In the genomic region with DNA sequence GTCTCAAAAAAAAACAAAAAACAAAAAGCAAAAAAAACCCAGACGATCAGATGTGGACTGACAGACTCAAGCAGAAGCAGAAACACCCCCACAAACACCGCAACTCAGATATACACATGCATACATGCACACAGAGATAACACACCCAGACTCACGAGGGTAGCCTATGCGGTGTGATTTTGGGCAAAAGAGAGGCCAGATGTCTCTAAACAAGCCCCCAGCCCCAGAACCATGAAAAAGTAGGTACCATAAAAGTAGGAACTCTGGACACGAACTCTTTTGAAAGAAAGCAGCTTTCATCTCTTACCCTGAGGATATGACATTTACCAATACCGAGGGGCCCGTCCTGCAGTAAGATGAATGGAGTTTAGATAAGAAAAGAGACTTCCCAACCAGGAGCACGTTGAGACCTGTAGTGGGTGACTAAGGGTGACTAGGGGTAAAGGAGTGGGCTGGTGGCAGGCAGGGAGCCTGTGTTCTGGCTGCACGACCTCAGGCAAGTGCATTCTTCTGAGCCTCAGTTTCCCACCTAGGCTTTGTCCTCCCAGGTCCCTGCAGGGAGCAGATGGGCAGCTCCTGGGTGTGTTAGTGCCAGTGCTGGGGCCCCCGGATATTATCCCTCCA, we compare ENCODE assay signal across 11 cellular contexts. TPM values are rescaled to one million over a fixed set of nuclear protein-coding genes. Genes with fewer than 3 reads are reported as not detected.
DNase-seq lines count a peak whose midpoint lies in the region; ATAC-seq, FAIRE-seq and TF ChIP-seq lines count a peak whose summit lies in the region.
"Had no signal": no experiment of that assay in that cellular context is flagged by ENCODE, and none has a peak within 500 bp of the region (broad histone marks: within the 10 kb centered on the region; RNA-seq: fewer than 3 reads in every experiment).

No MANE protein-coding gene starts in this region.

- H3K9me3 ChIP-seq in gastroesophageal sphincter: no peaks in the 10 kb centered on the region
- no peaks in the 10 kb centered on the region for H3K9me3 ChIP-seq in gastrocnemius medialis

- ATAC-seq in gastroesophageal sphincter: no peak
- no peak for ATAC-seq in gastrocnemius medialis

- H3K36me3 ChIP-seq in gastroesophageal sphincter (no peaks in the 10 kb centered on the region), gastrocnemius medialis (no peaks in the 10 kb centered on the region)

- H3K27ac ChIP-seq in gastroesophageal sphincter: peak overlapping the region; percentile 0 to 97 (median 93)
- peak overlapping the region; percentile 1 to 83 (median 76) for H3K27ac ChIP-seq in gastrocnemius medialis
- H3K27ac ChIP-seq: C4-2B had no signal

- H3K4me1 ChIP-seq in gastroesophageal sphincter (peaks cover 0 to 64% (median 16%) of the 10 kb centered on the region in 3 donors), gastrocnemius medialis (peaks cover 0 to 10% of the 10 kb centered on the region in 2 donors)

- TF ChIP-seq EP300 in gastroesophageal sphincter (IDR thresholded peaks at IDR 0.05): no peak

- H3K4me3 ChIP-seq in gastroesophageal sphincter (no peak overlapping the region), gastrocnemius medialis (peak overlapping the region in 1 of 4 donors; percentile 67)

- DNase-seq in ELR (ENCODE audit: low read depth) (peak; percentile 60), SW480 (ENCODE audit: low spot score) (peak; percentile 75), gastrocnemius medialis (no peak), cerebellar cortex (ENCODE audit: low spot score) (no peak), retina (no peak), ecto neural progenitor cell (ENCODE audit: low spot score) (no peak), frontal cortex (ENCODE audit: low spot score in 2 of 2) (no peak)
- DNase-seq: activated B cell treated with CpG ODN at 0.5 μM for 24 hours, NCI-H2081 had no signal

- in situ Hi-C loops in gastrocnemius medialis (cut with MboI; ENCODE audit: low sequenced_read_pairs in 4 of 4): loop anchor here in 2 of 4 donors (25.0 kb wide), 1 partner anchor 212 kb away; no protein-coding TSS in a partner anchor

- H3K27me3 ChIP-seq in gastroesophageal sphincter (no peaks in the 10 kb centered on the region), gastrocnemius medialis (no peaks in the 10 kb centered on the region)

- WGBS in gastroesophageal sphincter (ENCODE audit: low coverage in 1 of 2), 2 donors: 33 to 47% methylated on average over 8 to 9 of the region's 10 CpGs

- no peak for TF ChIP-seq POLR2A in gastroesophageal sphincter (IDR thresholded peaks at IDR 0.05)
- TF ChIP-seq POLR2A in gastrocnemius medialis (IDR thresholded peaks at IDR 0.05): no peak

- TF ChIP-seq CTCF in gastroesophageal sphincter (IDR thresholded peaks at IDR 0.05) (no peak), gastrocnemius medialis (IDR thresholded peaks at IDR 0.05 in 4 of 5, conservative IDR thresholded peaks at IDR 0.05 in 1 of 5) (no peak)

- FAIRE-seq in frontal cortex (lab: Jason Lieb, UNC): no peak

- intact Hi-C loops in gastrocnemius medialis (cut with DNase I; ENCODE audit: low total_unique reads): no loop called here

RNA-seq across cellular contexts. Expression of a gene that starts 1.5 kb away (rescaled TPM):
- 100 to 1,000 TPM; 152 to 368 (median 248) TPM for total RNA-seq in gastroesophageal sphincter
- total RNA-seq in gastrocnemius medialis: 100 to 1,000 TPM in 2 of 4 donors, 10 to 100 TPM in 2; 50.3 to 120 (median 105) TPM
- 1.2 TPM for total RNA-seq in frontal cortex
- total RNA-seq: activated B cell treated with CpG ODN at 0.5 μM for 24 hours had no signal

RNA-seq across cellular contexts. Expression of a gene that starts 42.6 kb away (rescaled TPM):
- under 1 TPM in 3 of 4 donors, not detected in 1; 0.23 to 0.82 (median 0.67) TPM for total RNA-seq in gastroesophageal sphincter
- total RNA-seq in gastrocnemius medialis: under 1 TPM in 1 of 4 donors, not detected in 3; 0.59 TPM
- 1.6 TPM for total RNA-seq in frontal cortex
- total RNA-seq: activated B cell treated with CpG ODN at 0.5 μM for 24 hours had no signal

Comparison
In these comparisons a context has a peak if more than half of its experiments do, and no peak if none do; other contexts are left out.
1. DNase-seq: peak in ELR (single experiment) and SW480 (single experiment); none in gastrocnemius medialis (0 of 2), cerebellar cortex (single experiment), retina (single experiment), ecto neural progenitor cell (single experiment) and frontal cortex (0 of 2).
2. RNA of a gene that starts 1.5 kb away (total RNA-seq): 152 to 368 TPM in gastroesophageal sphincter and 50.3 to 120 TPM in gastrocnemius medialis; 1.2 TPM in frontal cortex (single experiment); every median in the first group is over 10 times any median in the second.